10 cellular contexts compared by ENCODE assay signal in genomic region chr17:45306623-45307022, GRCh38. TPM values are rescaled to one million over a fixed set of nuclear protein-coding genes. Genes with fewer than 3 reads are reported as not detected.
A peak's percentile ranks its signal among the peaks of the same experiment; 100 is the strongest.
DNase-seq lines count a peak whose midpoint lies in the region; ATAC-seq, FAIRE-seq and TF ChIP-seq lines count a peak whose summit lies in the region.
"Had no signal": no experiment of that assay in that cellular context is flagged by ENCODE, and none has a peak within 500 bp of the region (broad histone marks: within the 10 kb centered on the region; RNA-seq: fewer than 3 reads in every experiment).

No MANE protein-coding gene starts in this region.

- H3K27me3 ChIP-seq in ACC112 (ENCODE audit: insufficient read depth, low read length) (no peaks in the 10 kb centered on the region), H9 (ENCODE audit: insufficient read depth, low read length) (no peaks in the 10 kb centered on the region), neutrophil (no peaks in the 10 kb centered on the region)

- no CpG with 5 or more reads among the region's 5 CpGs for WGBS in H9 (ENCODE audit: extremely low coverage, insufficient read length, low lambda C conversion rate)

- H3K9ac ChIP-seq in H9 (ENCODE audit: extremely low read depth, insufficient read length, low read length) = no peak overlapping the region

- H3K4me3 Mint-ChIP-seq in H9 (no peak overlapping the region), brain (peak overlapping the region in 1 of 5 experiments; percentile 15)

- no peak overlapping the region for H2BK5ac ChIP-seq in H9 (ENCODE audit: insufficient read length, low read length)

- peak overlapping the region; percentile 92 for H3K27ac ChIP-seq in ACC112 (ENCODE audit: low read depth, low read length)
- no peak overlapping the region for H3K27ac ChIP-seq in H9 (ENCODE audit: insufficient read length, low read depth, low read length)
- peak overlapping the region; percentile 94 for H3K27ac ChIP-seq in neutrophil

- no peak overlapping the region for H3K56ac ChIP-seq in H9 (ENCODE audit: insufficient read length, low read depth, low read length)

- H4K20me1 ChIP-seq in H9 (ENCODE audit: control insufficient read depth, insufficient read depth, insufficient read length) = no peaks in the 10 kb centered on the region

- H3K9me3 ChIP-seq in H9 (ENCODE audit: control insufficient read depth, low read depth, low read length) (no peaks in the 10 kb centered on the region), neutrophil (no peaks in the 10 kb centered on the region)

- no peak overlapping the region for H2BK12ac ChIP-seq in H9 (ENCODE audit: insufficient read length, low read depth, low read length)

- H2BK15ac ChIP-seq in H9 (ENCODE audit: low read depth, low read length) = no peak overlapping the region

- peak; percentile 49 for TF ChIP-seq CTCF in H9 (conservative IDR thresholded peaks at IDR 0.05)
- TF ChIP-seq CTCF in brain (conservative IDR thresholded peaks at IDR 0.05) = peak in 1 of 2 experiments; percentile 15
- no peak for TF ChIP-seq CTCF in neutrophil (IDR thresholded peaks at IDR 0.05)

- H4K8ac ChIP-seq in H9 (replicated peaks; ENCODE audit: insufficient read length, low read depth, low read length) = no peak overlapping the region

- H3K23me2 ChIP-seq in H9 (ENCODE audit: insufficient read length, low read depth, low read length, poor library complexity, severe bottlenecking) = peaks cover 2% of the 10 kb centered on the region

- no peak overlapping the region for H3K4me3 ChIP-seq in ACC112 (ENCODE audit: low read depth, low read length)
- H3K4me3 ChIP-seq in neutrophil (ENCODE audit: low read depth in 1 of 2, low read length in 1 of 2) = no peak overlapping the region

- H3K23ac ChIP-seq in H9 (ENCODE audit: insufficient read length, low read depth, low read length) = no peak overlapping the region

- H3K36me3 Mint-ChIP-seq in H9 (ENCODE audit: insufficient read depth in 1 of 3, low read depth in 3 of 3) (peaks cover 0 to 8% (median 3%) of the 10 kb centered on the region in 3 experiments; a peak in 5 of 7 replicates), brain (peaks cover 34% of the 10 kb centered on the region)

- H3K4me1 ChIP-seq in ACC112 (ENCODE audit: control insufficient read depth, insufficient read depth, low read length, unreplicated experiment) (peaks cover 68% of the 10 kb centered on the region), H9 (ENCODE audit: insufficient read depth, low read length) (no peaks in the 10 kb centered on the region), neutrophil (ENCODE audit: control insufficient read depth in 1 of 2, insufficient read depth in 1 of 2, low read depth in 1 of 2, low read length in 1 of 2) (peaks cover 21 to 45% of the 10 kb centered on the region in 2 experiments)

- DNase-seq in H9 = no peak
- DNase-seq in HCEC 1CT = no peak
- no peak for DNase-seq in H54 (ENCODE audit: insufficient read length, low spot score)

- H3K18ac ChIP-seq in H9 (ENCODE audit: insufficient read length, low read depth, low read length) = no peak overlapping the region

- no peak overlapping the region for H3K4me2 ChIP-seq in H9 (ENCODE audit: insufficient read depth, insufficient read length, low read length)

- H2BK120ac ChIP-seq in H9 (ENCODE audit: low read depth, low read length, poor library complexity, severe bottlenecking) = no peak overlapping the region

- H3K79me2 ChIP-seq in ACC112 (ENCODE audit: control insufficient read depth, insufficient read depth, low read length, unreplicated experiment) (peaks cover 82% of the 10 kb centered on the region), H9 (ENCODE audit: insufficient read depth, low read length) (peaks cover 2% of the 10 kb centered on the region; the same call in 1 of the 2 replicates)

- no peak for TF ChIP-seq POLR2A in H54 (IDR thresholded peaks at IDR 0.05; ENCODE audit: low read depth, low read length)

- H2BK20ac ChIP-seq in H9 (ENCODE audit: low read depth, low read length, poor library complexity, severe bottlenecking) = no peak overlapping the region

- no peak overlapping the region for H3K14ac ChIP-seq in H9 (ENCODE audit: insufficient read depth, low read length)

- no peak overlapping the region for H4K91ac ChIP-seq in H9 (ENCODE audit: insufficient read length, low read depth, low read length)

- no peaks in the 10 kb centered on the region for H3K79me1 ChIP-seq in H9 (ENCODE audit: insufficient read depth, low read depth, low read length, poor library complexity, severe bottlenecking)

- no peak overlapping the region for H2AK5ac ChIP-seq in H9 (ENCODE audit: insufficient read length, low read length)

- H3K4me1 Mint-ChIP-seq in H9 (peaks cover 15 to 17% of the 10 kb centered on the region in 2 experiments), brain (peaks cover 51% of the 10 kb centered on the region)

- H3K27ac Mint-ChIP-seq in H9 (no peak overlapping the region), brain (peak overlapping the region in 4 of 5 experiments; percentile 51 to 91 (median 70))

- H3K36me3 ChIP-seq in ACC112 (ENCODE audit: insufficient read depth, low read length) (peaks cover 10% of the 10 kb centered on the region), neutrophil (peaks cover under 1% of the 10 kb centered on the region)

- H3K9me3 Mint-ChIP-seq in H9 (no peaks in the 10 kb centered on the region), brain (no peaks in the 10 kb centered on the region)

- FAIRE-seq in H54 (lab: Jason Lieb, UNC) = no peak
- FAIRE-seq: G401.6 had no signal

- no peak overlapping the region for H3T11ph ChIP-seq in H9 (ENCODE audit: low read length)

- no peaks in the 10 kb centered on the region for H3K27me3 Mint-ChIP-seq in H9 (ENCODE audit: low read depth)
- H3K27me3 Mint-ChIP-seq in brain = no peaks in the 10 kb centered on the region

- no peak overlapping the region for H2AFZ ChIP-seq in ACC112 (ENCODE audit: low read length, unreplicated experiment)
- no peak overlapping the region for H2AFZ ChIP-seq in H9 (ENCODE audit: low read length)

- no peak overlapping the region for H4K5ac ChIP-seq in H9 (ENCODE audit: insufficient read length, low read depth, low read length)

- no peak for ATAC-seq in HG03378 (IDR thresholded peaks at IDR 0.05; ENCODE audit: unreplicated experiment)
- ATAC-seq in GM19397 (IDR thresholded peaks at IDR 0.05; ENCODE audit: unreplicated experiment) = no peak

- no peak overlapping the region for H3K4ac ChIP-seq in H9 (ENCODE audit: low read depth, low read length)

RNA-seq across cellular contexts. Expression of gene MAP3K14, which starts 10.2 kb away (rescaled TPM):
- total RNA-seq in H9 (2021) = 7.6 and 7.8 TPM in 2 replicates
- 6.8 TPM for polyA plus RNA-seq in brain (ENCODE audit: insufficient read depth, low read depth, low replicate concordance)

RNA-seq across cellular contexts. Expression of gene SPATA32, which starts 44.7 kb away (rescaled TPM):
- 0.42 and 0.81 TPM in 2 replicates for total RNA-seq in H9 (2021)
- not detected for polyA plus RNA-seq in brain (ENCODE audit: insufficient read depth, low read depth, low replicate concordance)
- total RNA-seq: sciatic nerve had no signal

Comparison
In these comparisons a context has a peak if more than half of its experiments do, and no peak if none do; other contexts are left out.
1. H3K27ac Mint-ChIP-seq: peak in brain (4 of 5); none in H9 (0 of 3).